Comparison of ENCODE assay signal across 16 cellular contexts in genomic region chr3:122786067-122786466, GRCh38. TPM values are rescaled to one million over a fixed set of nuclear protein-coding genes. Genes with fewer than 3 reads are reported as not detected.
DNase-seq lines count a peak whose midpoint lies in the region; ATAC-seq and TF ChIP-seq lines count a peak whose summit lies in the region.
"Had no signal": no experiment of that assay in that cellular context is flagged by ENCODE, and none has a peak within 500 bp of the region (broad histone marks: within the 10 kb centered on the region; RNA-seq: fewer than 3 reads in every experiment).

No MANE protein-coding gene starts in this region.

- CTCF ChIA-PET in RWPE1 (lab: Yijun Ruan, JAX), result no interaction called here

- no peak overlapping the region for H3K27ac ChIP-seq in RWPE1
- H3K27ac ChIP-seq: vagina had no signal

- H3K4me3 ChIP-seq in fibroblast of pulmonary artery (replicated peaks; ENCODE audit: low read depth, low read length), result no peak overlapping the region
- H3K4me3 ChIP-seq: vagina had no signal

- no peak for TF ChIP-seq CTCF in RWPE1 (conservative IDR thresholded peaks at IDR 0.05; ENCODE audit: low read depth)
- TF ChIP-seq CTCF in fibroblast of pulmonary artery (IDR thresholded peaks at IDR 0.05; ENCODE audit: low read length, missing control alignments), result no peak

- no peaks in the 10 kb centered on the region for H3K9me3 Mint-ChIP-seq in activated naive CD4-positive, alpha-beta T cell treated with anti-CD3 and anti-CD28 coated beads, Interleukin-2, amount 50 U/mL, for 72 hours

- peaks cover 0 to 6% of the 10 kb centered on the region in 2 donors for H3K36me3 Mint-ChIP-seq in activated naive CD4-positive, alpha-beta T cell treated with anti-CD3 and anti-CD28 coated beads, Interleukin-2, amount 50 U/mL, for 72 hours

- POLR2A ChIA-PET in RWPE1 (lab: Yijun Ruan, JAX; ENCODE audit: low non-redundant PET), result no interaction called here

- H3K27ac Mint-ChIP-seq in activated naive CD4-positive, alpha-beta T cell treated with anti-CD3 and anti-CD28 coated beads, Interleukin-2, amount 50 U/mL, for 72 hours, result no peak overlapping the region
- H3K27ac Mint-ChIP-seq: B cell, progenitor cell of endocrine pancreas had no signal

- peak; percentile 83 to 93 for ATAC-seq in activated naive CD4-positive, alpha-beta T cell treated with anti-CD3 and anti-CD28 coated beads, Interleukin-2, amount 50 U/mL, for 72 hours

- no peak for DNase-seq in activated naive CD4-positive, alpha-beta T cell treated with anti-CD3 and anti-CD28 coated beads, Interleukin-2, amount 50 U/mL, for 72 hours (ENCODE audit: low spot score in 2 of 2)
- no peak for DNase-seq in activated naive CD4-positive, alpha-beta T cell treated with Interleukin-2 at 50 U/mL for 16 hours
- DNase-seq in RWPE1 (ENCODE audit: low spot score) (peak; percentile 41), fibroblast of pulmonary artery (ENCODE audit: low read depth) (peak; percentile 40), stromal cell of bone marrow (ENCODE audit: low read depth) (peak; percentile 33), middle frontal gyrus (ENCODE audit: extremely low spot score, low spot score) (no peak), NCI-H510A treated with DMSO at 0.1 percent for 48 hours (lab: John Stamatoyannopoulos, UW) (no peak), NCI-H1436 (lab: John Stamatoyannopoulos, UW) (no peak)
- DNase-seq: activated CD8-positive, alpha-beta memory T cell treated with anti-CD3 and anti-CD28 coated beads, Interleukin-2, amount 50 U/mL, for 48 hours; cerebellar nuclear complex; glutamatergic neuron; NCI-H1417; T-helper 9 cell had no signal

RNA-seq across cellular contexts. Expression of gene HSPBAP1, which starts 7.6 kb away (rescaled TPM):
- 1 to 10 TPM; 5.3 to 6.6 TPM for total RNA-seq in activated naive CD4-positive, alpha-beta T cell treated with anti-CD3 and anti-CD28 coated beads, Interleukin-2, amount 50 U/mL, for 72 hours

RNA-seq across cellular contexts. Expression of gene SLC49A4, which starts 8.8 kb away (rescaled TPM):
- 1 to 10 TPM; 1.3 to 1.8 TPM for total RNA-seq in activated naive CD4-positive, alpha-beta T cell treated with anti-CD3 and anti-CD28 coated beads, Interleukin-2, amount 50 U/mL, for 72 hours

Comparison
In these comparisons a context has a peak if more than half of its experiments do, and no peak if none do; other contexts are left out.
1. DNase-seq: peak in RWPE1 (single experiment), fibroblast of pulmonary artery (single experiment) and stromal cell of bone marrow (single experiment); none in activated naive CD4-positive, alpha-beta T cell treated with anti-CD3 and anti-CD28 coated beads, Interleukin-2, amount 50 U/mL, for 72 hours (0 of 2), activated naive CD4-positive, alpha-beta T cell treated with Interleukin-2 at 50 U/mL for 16 hours (single experiment), middle frontal gyrus (single experiment), NCI-H510A treated with DMSO at 0.1 percent for 48 hours (single experiment) and NCI-H1436 (single experiment).